Comparison of ENCODE assay signal across 15 cellular contexts in genomic region chr4:41203169-41203568, GRCh38. TPM values are rescaled to one million over a fixed set of nuclear protein-coding genes. Genes with fewer than 3 reads are reported as not detected.
DNase-seq lines count a peak whose midpoint lies in the region; ATAC-seq, FAIRE-seq and TF ChIP-seq lines count a peak whose summit lies in the region.
"Had no signal": no experiment of that assay in that cellular context is flagged by ENCODE, and none has a peak within 500 bp of the region (broad histone marks: within the 10 kb centered on the region; RNA-seq: fewer than 3 reads in every experiment).

No MANE protein-coding gene starts in this region.

- no peak for FAIRE-seq in HTR-8/SVneo (lab: Jason Lieb, UNC)

- DNase-seq in ELR (ENCODE audit: low read depth) (peak; percentile 66), amniotic stem cell (lab: John Stamatoyannopoulos, UW) (peak; percentile 18), fibroblast of pulmonary artery (ENCODE audit: low read depth) (peak; percentile 65), SW 1271 (lab: John Stamatoyannopoulos, UW) (no peak), HTR-8/SVneo (ENCODE audit: insufficient read length, low spot score) (no peak), BE2C (no peak)
- DNase-seq: activated CD4-positive, alpha-beta T cell treated with anti-CD3 and anti-CD28 coated beads for 36 hours; activated CD8-positive, alpha-beta memory T cell treated with anti-CD3 and anti-CD28 coated beads, Interleukin-2, amount 50 U/mL, for 4 hours; effector CD4-positive, alpha-beta T cell; NCI-H187; NCI-H526; nephron progenitor cell had no signal

- H3K36me3 ChIP-seq in skeletal muscle satellite cell (ENCODE audit: insufficient read depth, low read length) (peaks cover 10% of the 10 kb centered on the region), BE2C (no peaks in the 10 kb centered on the region)

- H3K9me3 ChIP-seq in skeletal muscle satellite cell (replicated peaks; ENCODE audit: low read length) (no peaks in the 10 kb centered on the region), BE2C (no peaks in the 10 kb centered on the region)

- TF ChIP-seq CTCF in fibroblast of pulmonary artery (IDR thresholded peaks at IDR 0.05; ENCODE audit: low read length, missing control alignments) (no peak), BE2C (IDR thresholded peaks at IDR 0.05; ENCODE audit: low read depth, low read length) (no peak)

- no peaks in the 10 kb centered on the region for H3K27me3 ChIP-seq in skeletal muscle satellite cell (ENCODE audit: control insufficient read depth, insufficient read depth, low read length)
- H3K27me3 ChIP-seq in BE2C, result no peaks in the 10 kb centered on the region

- peak overlapping the region; percentile 75 for H3K9ac ChIP-seq in skeletal muscle satellite cell (ENCODE audit: low read depth, low read length)

- H3K4me2 ChIP-seq in skeletal muscle satellite cell (ENCODE audit: low read length), result peak overlapping the region; percentile 70

- ATAC-seq in GM21381 (IDR thresholded peaks at IDR 0.05; ENCODE audit: unreplicated experiment), result no peak
- ATAC-seq: activated CD4-positive, alpha-beta T cell treated with anti-CD3 and anti-CD28 coated beads for 36 hours had no signal

- H3K4me3 ChIP-seq in fibroblast of pulmonary artery (replicated peaks; ENCODE audit: low read depth, low read length) (peak overlapping the region; percentile 0), skeletal muscle satellite cell (ENCODE audit: low read length) (peak overlapping the region; percentile 8), BE2C (ENCODE audit: low read depth, low read length) (no peak overlapping the region)

- H3K4me1 ChIP-seq in skeletal muscle satellite cell (ENCODE audit: control insufficient read depth, insufficient read depth, low read length) (peaks cover 98% of the 10 kb centered on the region), BE2C (no peaks in the 10 kb centered on the region)

RNA-seq across cellular contexts. Expression of gene APBB2, which starts 11.2 kb away (rescaled TPM):
- total RNA-seq in skeletal muscle satellite cell (2012; rRNA removed), result 42.2 and 47.7 TPM in 2 replicates
- 12.2 TPM for polyA plus RNA-seq in BE2C (2012; ENCODE audit: insufficient read depth, insufficient read length, low read depth)

RNA-seq across cellular contexts. Expression of gene UCHL1, which starts 53.6 kb away (rescaled TPM):
- 238 and 295 TPM in 2 replicates for total RNA-seq in skeletal muscle satellite cell (2012; rRNA removed)
- 904 TPM for polyA plus RNA-seq in BE2C (2012; ENCODE audit: insufficient read depth, insufficient read length, low read depth)
- total RNA-seq: SK-MEL-5 had no signal

Comparison
In these comparisons a context has a peak if more than half of its experiments do, and no peak if none do; other contexts are left out.
1. DNase-seq: peak in ELR (single experiment), amniotic stem cell (single experiment) and fibroblast of pulmonary artery (single experiment); none in SW 1271 (0 of 2), HTR-8/SVneo (single experiment) and BE2C (single experiment).